ENCODE assay signal across 25 cellular contexts in the genomic region with DNA sequence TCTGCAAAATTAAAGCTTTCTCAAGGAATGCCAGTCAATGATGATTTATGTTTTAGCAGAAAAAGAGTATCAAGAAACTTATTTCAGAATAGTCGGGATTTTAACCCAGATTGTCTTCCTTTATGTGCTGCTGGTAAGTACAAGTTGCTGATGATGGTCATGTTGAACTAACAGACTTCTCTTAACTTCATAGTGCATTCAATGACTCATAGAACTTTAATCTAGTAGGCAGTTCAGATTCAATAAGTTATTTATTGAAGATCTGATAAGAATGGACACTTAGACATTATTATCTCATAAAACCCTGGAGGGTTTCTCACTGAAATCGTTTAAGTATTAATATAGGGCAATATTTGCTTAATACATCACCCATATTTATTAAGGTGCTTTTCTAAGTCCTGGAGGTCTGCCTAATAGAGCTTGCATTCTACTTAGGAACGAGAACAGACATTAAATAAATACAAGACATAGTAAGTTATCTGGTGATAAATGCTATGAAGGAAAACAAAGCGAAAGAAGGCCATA. TPM values are rescaled to one million over a fixed set of nuclear protein-coding genes. Genes with fewer than 3 reads are reported as not detected.
DNase-seq lines count a peak whose midpoint lies in the region; ATAC-seq, FAIRE-seq and TF ChIP-seq lines count a peak whose summit lies in the region.
"Had no signal": no experiment of that assay in that cellular context is flagged by ENCODE, and none has a peak within 500 bp of the region (broad histone marks: within the 10 kb centered on the region; RNA-seq: fewer than 3 reads in every experiment).

No MANE protein-coding gene starts in this region.

- FAIRE-seq in small intestine (lab: Jason Lieb, UNC): no peak
- FAIRE-seq: HTR-8/SVneo had no signal

- H3K27me3 Mint-ChIP-seq in naive thymus-derived CD8-positive, alpha-beta T cell: no peaks in the 10 kb centered on the region
- H3K27me3 Mint-ChIP-seq: IgD-negative memory B cell had no signal

- H3K4me1 ChIP-seq in small intestine (ENCODE audit: control insufficient read depth in 2 of 2, insufficient read depth in 1 of 2, low read depth in 1 of 2, low read length in 1 of 2) (peaks cover 0 to 2% of the 10 kb centered on the region in 2 donors), left lung (no peaks in the 10 kb centered on the region)

- WGBS in small intestine, 3 donors: 45 to 72% (median 55%) methylated on average over 4 of the region's 4 CpGs

- H3K9me3 ChIP-seq in small intestine (ENCODE audit: control insufficient read depth, low read depth) (no peaks in the 10 kb centered on the region), left lung (no peaks in the 10 kb centered on the region)
- H3K9me3 ChIP-seq: SK-N-SH had no signal

- H3K27ac ChIP-seq in angular gyrus (ENCODE audit: low read depth, low read length): peak overlapping the region; percentile 93
- no peak overlapping the region for H3K27ac ChIP-seq in small intestine (ENCODE audit: low read depth in 1 of 2, low read length in 1 of 2)
- H3K27ac ChIP-seq in left lung: no peak overlapping the region
- H3K27ac ChIP-seq: C4-2B, HL-60 had no signal

- H3K36me3 Mint-ChIP-seq in naive thymus-derived CD8-positive, alpha-beta T cell: peaks cover 16 to 39% (median 31%) of the 10 kb centered on the region in 3 donors

- peak overlapping the region in 1 of 10 donors; percentile 42 for H3K27ac Mint-ChIP-seq in naive thymus-derived CD8-positive, alpha-beta T cell
- H3K27ac Mint-ChIP-seq: IgD-negative memory B cell had no signal

- H3K4me3 ChIP-seq in small intestine (ENCODE audit: low read depth in 1 of 2, low read length in 2 of 2) (no peak overlapping the region), left lung (no peak overlapping the region)

- POLR2A ChIA-PET in naive thymus-derived CD8-positive, alpha-beta T cell (lab: Charles Lee): no interaction called here

- DNase-seq in EH (ENCODE audit: low read depth) (peak; percentile 4), globus pallidus (ENCODE audit: low spot score) (peak; percentile 41), small intestine (peak; percentile 40), left lung (no peak), DMS 273 (lab: John Stamatoyannopoulos, UW; ENCODE audit: unreplicated experiment) (no peak), cerebellum (ENCODE audit: low spot score) (no peak)
- no peak for DNase-seq in naive thymus-derived CD8-positive, alpha-beta T cell
- DNase-seq: AML-193, DMS 273 treated with DMSO at 0.1 percent for 48 hours, DND-41, H7, Karpas-422, MM.1S, NCI-H1092 treated with DMSO at 0.1 percent for 48 hours, NCI-H146, NCI-H2029 treated with DMSO at 0.1 percent for 48 hours, NCI-H2171, NCI-H69, SHP77 treated with DMSO at 0.1 percent for 48 hours, SK-N-SH had no signal

- no peak overlapping the region for H3K4me3 Mint-ChIP-seq in naive thymus-derived CD8-positive, alpha-beta T cell
- H3K4me3 Mint-ChIP-seq: IgD-negative memory B cell had no signal

- intact Hi-C loops in left lung (cut with DNase I): no loop called here

- H3K27me3 ChIP-seq in small intestine (ENCODE audit: control insufficient read depth in 2 of 2, insufficient read depth in 2 of 2, low read length in 2 of 2) (no peaks in the 10 kb centered on the region), left lung (no peaks in the 10 kb centered on the region)

- H3K4me1 Mint-ChIP-seq in naive thymus-derived CD8-positive, alpha-beta T cell: peaks cover 0 to 4% (median 0%) of the 10 kb centered on the region in 4 donors

- H3K36me3 ChIP-seq in small intestine (ENCODE audit: control insufficient read depth in 2 of 2, insufficient read depth in 2 of 2, low read length in 2 of 2): peaks cover 0 to 2% of the 10 kb centered on the region in 2 donors
- H3K36me3 ChIP-seq in left lung: peaks cover 0 to 26% of the 10 kb centered on the region in 2 donors

- ATAC-seq in left lung: no peak
- no peak for ATAC-seq in naive thymus-derived CD8-positive, alpha-beta T cell

- peaks cover 0 to 3% (median 0%) of the 10 kb centered on the region in 9 donors for H3K9me3 Mint-ChIP-seq in naive thymus-derived CD8-positive, alpha-beta T cell

- TF ChIP-seq CTCF in left lung (IDR thresholded peaks at IDR 0.05): no peak

RNA-seq across cellular contexts. Expression of gene TOGARAM1, which starts 33.8 kb away (rescaled TPM):
- polyA plus RNA-seq in small intestine: 10 to 100 TPM in 1 of 3 donors, 1 to 10 TPM in 2; 2.4 to 11.0 (median 4.8) TPM
- 10 to 100 TPM; 12.3 to 17.2 TPM for total RNA-seq in left lung
- 10 to 100 TPM; 14.8 to 18.3 TPM for total RNA-seq in naive thymus-derived CD8-positive, alpha-beta T cell
- polyA plus RNA-seq in naive thymus-derived CD8-positive, alpha-beta T cell: 10 to 100 TPM in 1 of 3 donors, 1 to 10 TPM in 2; 7.6 to 13.3 (median 10.0) TPM
- total RNA-seq in cerebellum: 53.8 TPM

RNA-seq across cellular contexts. Expression of gene KLHL28, which starts 34.1 kb away (rescaled TPM):
- polyA plus RNA-seq in small intestine: 1 to 10 TPM; 2.7 to 3.4 (median 2.7) TPM
- total RNA-seq in left lung: 10 to 100 TPM; 14.7 to 16.6 TPM
- total RNA-seq in naive thymus-derived CD8-positive, alpha-beta T cell: 10 to 100 TPM; 39.5 to 39.7 TPM
- polyA plus RNA-seq in naive thymus-derived CD8-positive, alpha-beta T cell: 10 to 100 TPM; 41.2 to 53.9 (median 41.9) TPM
- 36.3 TPM for total RNA-seq in cerebellum

Comparison
In these comparisons a context has a peak if more than half of its experiments do, and no peak if none do; other contexts are left out.
1. DNase-seq: peak in EH (single experiment), globus pallidus (single experiment) and small intestine (single experiment); none in left lung (0 of 2), naive thymus-derived CD8-positive, alpha-beta T cell (0 of 10), DMS 273 (single experiment) and cerebellum (single experiment).